ENCODE assay signal across 10 cellular contexts in the genomic region with DNA sequence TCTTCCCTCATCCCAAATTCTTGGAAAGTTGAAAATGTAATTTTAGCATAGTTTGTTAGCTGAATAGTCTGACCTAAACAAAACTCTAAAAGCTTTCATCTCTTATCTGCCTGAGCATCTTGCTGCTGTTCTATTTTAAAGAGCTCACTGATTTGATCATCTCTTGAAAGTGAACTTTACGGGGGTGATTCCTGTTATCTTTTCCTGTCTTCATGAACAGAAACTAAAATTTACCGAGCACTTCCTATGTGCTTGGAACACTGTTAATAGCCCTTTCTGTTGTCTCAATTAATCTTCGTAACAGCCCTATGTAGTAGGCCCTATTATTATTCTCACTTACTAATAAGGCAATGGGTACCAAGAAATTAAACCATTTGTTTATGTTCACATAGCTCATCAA. TPM values are rescaled to one million over a fixed set of nuclear protein-coding genes. Genes with fewer than 3 reads are reported as not detected.
DNase-seq lines count a peak whose midpoint lies in the region; ATAC-seq and TF ChIP-seq lines count a peak whose summit lies in the region.
"Had no signal": no experiment of that assay in that cellular context is flagged by ENCODE, and none has a peak within 500 bp of the region (broad histone marks: within the 10 kb centered on the region; RNA-seq: fewer than 3 reads in every experiment).

No MANE protein-coding gene starts in this region.

- CTCF ChIA-PET in CD8-positive, alpha-beta T cell (lab: Charles Lee): no interaction called here

- H3K27ac ChIP-seq in CD8-positive, alpha-beta T cell (ENCODE audit: low read depth, low read length): no peak overlapping the region
- peak overlapping the region; percentile 49 to 73 (median 68) for H3K27ac ChIP-seq in esophagus muscularis mucosa (replicated peaks in 1 of 4)
- H3K27ac ChIP-seq in rectal smooth muscle tissue (ENCODE audit: low read depth, low read length): peak overlapping the region; percentile 34

- H3K9ac ChIP-seq in rectal smooth muscle tissue (ENCODE audit: low read length): no peak overlapping the region

- intact Hi-C loops in CD8-positive, alpha-beta T cell (cut with DNase I, micrococcal nuclease): loop anchor here (5.0 to 10.0 kb wide), 2 partner anchors 982 to 984 kb away; no protein-coding TSS in a partner anchor
- intact Hi-C loops in esophagus muscularis mucosa (cut with DNase I): no loop called here

- no peak for ATAC-seq in CD8-positive, alpha-beta T cell
- no peak for ATAC-seq in HG03280 (IDR thresholded peaks at IDR 0.05; ENCODE audit: unreplicated experiment)

- no peak for TF ChIP-seq POLR2A in esophagus muscularis mucosa (IDR thresholded peaks at IDR 0.05; ENCODE audit: low read depth)

- H3K4me3 ChIP-seq in CD8-positive, alpha-beta T cell (ENCODE audit: low read depth, low read length): no peak overlapping the region
- H3K4me3 ChIP-seq in esophagus muscularis mucosa (peak overlapping the region; percentile 18 to 25 (median 19)), rectal smooth muscle tissue (ENCODE audit: low read length) (no peak overlapping the region)

- H3K36me3 Mint-ChIP-seq in CD8-positive, alpha-beta T cell: no peaks in the 10 kb centered on the region

- 14% methylated on average over 3 of the region's 3 CpGs for WGBS in esophagus muscularis mucosa

- H3K4me3 Mint-ChIP-seq in CD8-positive, alpha-beta T cell: peak overlapping the region; percentile 9

- POLR2A ChIA-PET in CD8-positive, alpha-beta T cell (lab: Charles Lee): no interaction called here

- no peak for TF ChIP-seq CTCF in CD8-positive, alpha-beta T cell (IDR thresholded peaks at IDR 0.05)
- no peak for TF ChIP-seq CTCF in esophagus muscularis mucosa (IDR thresholded peaks at IDR 0.05)

- no peak overlapping the region for H3K27ac Mint-ChIP-seq in CD8-positive, alpha-beta T cell

- no peak for DNase-seq in CD8-positive, alpha-beta T cell
- DNase-seq in OCI-M1 (lab: John Stamatoyannopoulos, UW) (peak; percentile 40), esophagus muscularis mucosa (ENCODE audit: extremely low spot score) (no peak), NCI-H748 treated with DMSO at 0.1 percent for 48 hours (lab: John Stamatoyannopoulos, UW) (no peak), DMS79 (lab: John Stamatoyannopoulos, UW) (no peak), kidney glomerular epithelial cell (lab: John Stamatoyannopoulos, UW) (no peak)
- DNase-seq: NCI-H1092, NCI-H526 treated with DMSO at 0.1 percent for 48 hours had no signal

- peaks cover 8% of the 10 kb centered on the region for H3K4me1 Mint-ChIP-seq in CD8-positive, alpha-beta T cell (ENCODE audit: low read depth)

- H3K9me3 ChIP-seq in CD8-positive, alpha-beta T cell (ENCODE audit: low read length): no peaks in the 10 kb centered on the region
- H3K9me3 ChIP-seq in esophagus muscularis mucosa: no peaks in the 10 kb centered on the region

- TF ChIP-seq EP300 in esophagus muscularis mucosa (IDR thresholded peaks at IDR 0.05): no peak

- H3K27me3 ChIP-seq in CD8-positive, alpha-beta T cell (ENCODE audit: insufficient read depth, low read length): no peaks in the 10 kb centered on the region
- H3K27me3 ChIP-seq in esophagus muscularis mucosa (no peaks in the 10 kb centered on the region), rectal smooth muscle tissue (ENCODE audit: control insufficient read depth, insufficient read depth, low read length) (no peaks in the 10 kb centered on the region)

- H3K27me3 Mint-ChIP-seq in CD8-positive, alpha-beta T cell (ENCODE audit: low read depth): peaks cover 5% of the 10 kb centered on the region

- H3K36me3 ChIP-seq in CD8-positive, alpha-beta T cell (ENCODE audit: insufficient read depth, low read length): no peaks in the 10 kb centered on the region
- no peaks in the 10 kb centered on the region for H3K36me3 ChIP-seq in esophagus muscularis mucosa
- H3K36me3 ChIP-seq in rectal smooth muscle tissue (ENCODE audit: control insufficient read depth, insufficient read depth, low read length): no peaks in the 10 kb centered on the region

- H3K4me1 ChIP-seq in CD8-positive, alpha-beta T cell (ENCODE audit: insufficient read depth, low read length): no peaks in the 10 kb centered on the region
- peaks cover 30 to 100% (median 98%) of the 10 kb centered on the region in 4 donors for H3K4me1 ChIP-seq in esophagus muscularis mucosa
- peaks cover 34% of the 10 kb centered on the region for H3K4me1 ChIP-seq in rectal smooth muscle tissue (ENCODE audit: control insufficient read depth, insufficient read depth, low read length)

- H3K9me3 Mint-ChIP-seq in CD8-positive, alpha-beta T cell: no peaks in the 10 kb centered on the region

RNA-seq across cellular contexts. Expression of a gene that starts 12.3 kb away (rescaled TPM):
- total RNA-seq in CD8-positive, alpha-beta T cell: under 1 TPM; 0.19 to 0.39 TPM
- 100 to 1,000 TPM; 172 to 259 (median 182) TPM for total RNA-seq in esophagus muscularis mucosa

Comparison
In these comparisons a context has a peak if more than half of its experiments do, and no peak if none do; other contexts are left out.
1. H3K4me3 ChIP-seq: peak in esophagus muscularis mucosa (4 of 4); none in CD8-positive, alpha-beta T cell (single experiment) and rectal smooth muscle tissue (single experiment).
2. RNA of a gene that starts 12.3 kb away (total RNA-seq): 172 to 259 TPM in esophagus muscularis mucosa; 0.19 to 0.39 TPM in CD8-positive, alpha-beta T cell; every median in the first group is over 100 times any median in the second.